ENCODE assay signal across 24 cellular contexts in the genomic region with DNA sequence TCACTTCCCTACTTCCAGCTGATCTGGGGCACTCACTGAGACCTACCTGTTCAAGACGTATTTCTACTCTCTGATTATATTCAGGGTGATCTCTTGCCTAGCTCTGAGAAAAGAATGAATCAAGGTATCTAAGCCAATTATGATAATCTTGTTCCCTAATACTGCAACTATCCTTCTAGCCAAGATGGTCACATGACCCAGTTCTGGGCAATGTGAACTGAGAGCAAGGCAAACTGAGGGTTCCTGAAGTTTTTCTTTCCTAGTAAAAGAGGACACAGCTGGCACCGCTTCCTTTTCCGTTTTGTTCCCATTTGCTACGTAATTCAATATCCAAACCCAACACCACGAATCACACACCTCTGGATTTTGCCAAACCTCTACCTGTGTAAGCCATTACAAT. TPM values are rescaled to one million over a fixed set of nuclear protein-coding genes. Genes with fewer than 3 reads are reported as not detected.
DNase-seq lines count a peak whose midpoint lies in the region; ATAC-seq, FAIRE-seq and TF ChIP-seq lines count a peak whose summit lies in the region.
"Had no signal": no experiment of that assay in that cellular context is flagged by ENCODE, and none has a peak within 500 bp of the region (broad histone marks: within the 10 kb centered on the region; RNA-seq: fewer than 3 reads in every experiment).

No MANE protein-coding gene starts in this region.

- ATAC-seq in K562, result no peak
- peak; percentile 47 for ATAC-seq in left lobe of liver
- ATAC-seq in activated CD8-positive, alpha-beta memory T cell treated with anti-CD3 and anti-CD28 coated beads, Interleukin-2, amount 10 ng/mL, durations not matched to agents 7 days and 5 days, result no peak
- ATAC-seq: CD8-positive, alpha-beta T cell; Panc1 had no signal

- no peak overlapping the region for H3K4me2 ChIP-seq in K562 (ENCODE audit: insufficient read depth, low read length)
- H3K4me2 ChIP-seq: BLaER1 treated with 17β-estradiol and CSF1 and Interleukin-3, amounts not matched to agents 10 nM and 100 nM had no signal

- no peaks in the 10 kb centered on the region for H4K20me1 ChIP-seq in K562 (replicated peaks; ENCODE audit: control insufficient read depth, insufficient read depth, low read length)
- H4K20me1 ChIP-seq: BLaER1 treated with 17β-estradiol and CSF1 and Interleukin-3, amounts not matched to agents 10 nM and 100 nM had no signal

- in situ Hi-C loops in K562 (cut with MboI), result no loop called here

- no peak overlapping the region for H2AFZ ChIP-seq in K562 (ENCODE audit: low read depth, low read length)
- H2AFZ ChIP-seq: GM23248 had no signal

- peaks cover 3% of the 10 kb centered on the region for H3K9me3 Mint-ChIP-seq in activated CD8-positive, alpha-beta memory T cell treated with anti-CD3 and anti-CD28 coated beads, Interleukin-2, amount 10 ng/mL, durations not matched to agents 7 days and 5 days (ENCODE audit: low read depth)
- H3K9me3 Mint-ChIP-seq in activated CD4-positive, alpha-beta memory T cell treated with anti-CD3 and anti-CD28 coated beads for 36 hours, result peaks cover 5% of the 10 kb centered on the region
- peaks cover 0 to 11% (median 5%) of the 10 kb centered on the region in 8 donors for H3K9me3 Mint-ChIP-seq in CD4-positive, alpha-beta memory T cell

- no peaks in the 10 kb centered on the region for H3K9me1 ChIP-seq in K562 (ENCODE audit: control insufficient read depth, insufficient read depth, low read length)

- no peak for FAIRE-seq in K562 (lab: Jason Lieb, UNC)
- FAIRE-seq: GM18507 had no signal

- no peak overlapping the region for H3K27ac Mint-ChIP-seq in activated CD8-positive, alpha-beta memory T cell treated with anti-CD3 and anti-CD28 coated beads, Interleukin-2, amount 10 ng/mL, durations not matched to agents 7 days and 5 days
- H3K27ac Mint-ChIP-seq in activated CD4-positive, alpha-beta memory T cell treated with anti-CD3 and anti-CD28 coated beads for 36 hours, result no peak overlapping the region
- H3K27ac Mint-ChIP-seq in CD4-positive, alpha-beta memory T cell, result no peak overlapping the region
- H3K27ac Mint-ChIP-seq: CD8-positive, alpha-beta T cell; H9; HFFc6 had no signal

- DNase-seq in K562 (ENCODE audit: extremely low read depth in 1 of 4, low spot score in 3 of 4) (no peak), left lobe of liver (ENCODE audit: low spot score) (no peak), putamen (ENCODE audit: low spot score) (peak; percentile 52), SJCRH30 (no peak)
- no peak for DNase-seq in activated CD8-positive, alpha-beta memory T cell treated with anti-CD3 and anti-CD28 coated beads, Interleukin-2, amount 10 ng/mL, durations not matched to agents 7 days and 5 days
- DNase-seq in activated CD4-positive, alpha-beta memory T cell treated with anti-CD3 and anti-CD28 coated beads for 36 hours, result no peak
- no peak for DNase-seq in CD4-positive, alpha-beta memory T cell
- DNase-seq: CD8-positive, alpha-beta T cell; GDM1; GM23248; H9; HFFc6; KBM-7; MM.1S; NCI-H1092; NCI-H1436; NCI-H187 treated with DMSO at 0.1 percent for 48 hours; NCI-H2107; NCI-H446 treated with DMSO at 0.1 percent for 48 hours; NCI-H69 had no signal

- no peaks in the 10 kb centered on the region for H3K79me2 ChIP-seq in K562 (ENCODE audit: control insufficient read depth, insufficient read depth, low read length)

- peaks cover 18% of the 10 kb centered on the region for H3K27me3 Mint-ChIP-seq in activated CD8-positive, alpha-beta memory T cell treated with anti-CD3 and anti-CD28 coated beads, Interleukin-2, amount 10 ng/mL, durations not matched to agents 7 days and 5 days
- peaks cover 5% of the 10 kb centered on the region for H3K27me3 Mint-ChIP-seq in activated CD4-positive, alpha-beta memory T cell treated with anti-CD3 and anti-CD28 coated beads for 36 hours
- peaks cover 1 to 2% of the 10 kb centered on the region in 2 donors for H3K27me3 Mint-ChIP-seq in CD4-positive, alpha-beta memory T cell

- CTCF ChIA-PET in K562 (lab: Yijun Ruan, JAX; ENCODE audit: low intra/inter-chr PET ratio), result no interaction called here
- CTCF ChIA-PET in activated CD8-positive, alpha-beta memory T cell treated with anti-CD3 and anti-CD28 coated beads, Interleukin-2, amount 10 ng/mL, durations not matched to agents 7 days and 5 days (lab: Charles Lee), result no interaction called here
- CTCF ChIA-PET in activated CD4-positive, alpha-beta memory T cell treated with anti-CD3 and anti-CD28 coated beads for 36 hours (lab: Charles Lee), result no interaction called here
- CTCF ChIA-PET in CD4-positive, alpha-beta memory T cell (lab: Charles Lee; ENCODE audit: partially characterized antibody), result interaction anchor here (1.1 kb wide), 1 partner anchor 283 kb away, joined by 5 read pairs; no protein-coding TSS in a partner anchor

- H3K36me3 ChIP-seq in K562 (ENCODE audit: control insufficient read depth, insufficient read depth, low read length) (no peaks in the 10 kb centered on the region), SJCRH30 (no peaks in the 10 kb centered on the region)
- no peaks in the 10 kb centered on the region for H3K36me3 ChIP-seq in CD4-positive, alpha-beta memory T cell (ENCODE audit: insufficient read depth, low read length)
- H3K36me3 ChIP-seq: BLaER1 treated with 17β-estradiol and CSF1 and Interleukin-3, amounts not matched to agents 10 nM and 100 nM; SJSA1 had no signal

- H3K4me3 Mint-ChIP-seq in activated CD8-positive, alpha-beta memory T cell treated with anti-CD3 and anti-CD28 coated beads, Interleukin-2, amount 10 ng/mL, durations not matched to agents 7 days and 5 days, result no peak overlapping the region
- no peak overlapping the region for H3K4me3 Mint-ChIP-seq in activated CD4-positive, alpha-beta memory T cell treated with anti-CD3 and anti-CD28 coated beads for 36 hours
- no peak overlapping the region for H3K4me3 Mint-ChIP-seq in CD4-positive, alpha-beta memory T cell
- H3K4me3 Mint-ChIP-seq: CD8-positive, alpha-beta T cell; H9; HFFc6 had no signal

- TF ChIP-seq EP300 in K562 (IDR thresholded peaks at IDR 0.05; ENCODE audit: low read length), result no peak

- intact Hi-C loops in K562 (cut with micrococcal nuclease), result no loop called here
- intact Hi-C loops in activated CD4-positive, alpha-beta memory T cell treated with anti-CD3 and anti-CD28 coated beads for 36 hours (cut with micrococcal nuclease), result loop anchor here (10.0 kb wide), 2 partner anchors 285 to 1985 kb away; a partner anchor contains a TSS
- intact Hi-C loops in CD4-positive, alpha-beta memory T cell (cut with micrococcal nuclease), result no loop called here

- H3K9me3 ChIP-seq in K562 (replicated peaks; ENCODE audit: control insufficient read depth, insufficient read depth, low read depth, low read length) (no peaks in the 10 kb centered on the region; the same call in 1 of the 2 replicates), SJCRH30 (replicated peaks) (no peaks in the 10 kb centered on the region)
- no peaks in the 10 kb centered on the region for H3K9me3 ChIP-seq in CD4-positive, alpha-beta memory T cell (ENCODE audit: control insufficient read depth in 1 of 2, low read length in 2 of 2)

- BruUV-seq in K562 (replicated peaks; lab: Mats Ljungman, UMichigan), result no TSS peak

- H3K4me1 Mint-ChIP-seq in activated CD8-positive, alpha-beta memory T cell treated with anti-CD3 and anti-CD28 coated beads, Interleukin-2, amount 10 ng/mL, durations not matched to agents 7 days and 5 days, result peaks cover 11% of the 10 kb centered on the region
- peaks cover 10% of the 10 kb centered on the region for H3K4me1 Mint-ChIP-seq in activated CD4-positive, alpha-beta memory T cell treated with anti-CD3 and anti-CD28 coated beads for 36 hours (ENCODE audit: low read depth)
- peaks cover 3 to 14% (median 7%) of the 10 kb centered on the region in 4 donors for H3K4me1 Mint-ChIP-seq in CD4-positive, alpha-beta memory T cell

- no peak overlapping the region for H3K9ac ChIP-seq in K562 (ENCODE audit: insufficient read depth in 1 of 2, low read depth in 2 of 2, low read length in 2 of 2)
- H3K9ac ChIP-seq: BLaER1 treated with 17β-estradiol and CSF1 and Interleukin-3, amounts not matched to agents 10 nM and 100 nM; GM23248 had no signal

- TF ChIP-seq CTCF in K562 (IDR thresholded peaks at IDR 0.05 in 2 of 3, conservative IDR thresholded peaks at IDR 0.05 in 1 of 3; ENCODE audit: insufficient read depth in 2 of 3, low read depth in 1 of 3, low read length in 3 of 3), result no peak

- H3K4me1 ChIP-seq in K562 (replicated peaks in 1 of 2; ENCODE audit: control insufficient read depth in 2 of 2, insufficient read depth in 2 of 2, low read length in 2 of 2) (0 out of 5 replicates have a peak, but pooled peaks cover 0 to 2% of the 10 kb centered on the region in 2 experiments), SJCRH30 (no peaks in the 10 kb centered on the region)
- H3K4me1 ChIP-seq in CD4-positive, alpha-beta memory T cell (ENCODE audit: insufficient read depth, low read length), result peaks cover 2% of the 10 kb centered on the region

- H3K27me3 ChIP-seq in K562 (ENCODE audit: control insufficient read depth in 2 of 2, insufficient read depth in 2 of 2, low read length in 2 of 2), result no peaks in the 10 kb centered on the region
- H3K27me3 ChIP-seq in SJCRH30, result 0 out of 2 replicates have a peak, but pooled peaks cover 7% of the 10 kb centered on the region
- no peaks in the 10 kb centered on the region for H3K27me3 ChIP-seq in CD4-positive, alpha-beta memory T cell (ENCODE audit: insufficient read depth, low read length)
- H3K27me3 ChIP-seq: BLaER1 treated with 17β-estradiol and CSF1 and Interleukin-3, amounts not matched to agents 10 nM and 100 nM; SJSA1 had no signal

- no peak for TF ChIP-seq POLR2A in K562 (conservative IDR thresholded peaks at IDR 0.05)

- H3K36me3 Mint-ChIP-seq in activated CD8-positive, alpha-beta memory T cell treated with anti-CD3 and anti-CD28 coated beads, Interleukin-2, amount 10 ng/mL, durations not matched to agents 7 days and 5 days, result peaks cover 8% of the 10 kb centered on the region
- H3K36me3 Mint-ChIP-seq in activated CD4-positive, alpha-beta memory T cell treated with anti-CD3 and anti-CD28 coated beads for 36 hours, result no peaks in the 10 kb centered on the region
- H3K36me3 Mint-ChIP-seq in CD4-positive, alpha-beta memory T cell, result peaks cover 0 to 4% of the 10 kb centered on the region in 2 donors
- H3K36me3 Mint-ChIP-seq: CD8-positive, alpha-beta T cell had no signal

- 0% methylated on average over 2 of the region's 5 CpGs for WGBS in K562 (ENCODE audit: insufficient coverage, low coverage, missing lambda C conversion rate)

- POLR2A ChIA-PET in K562 (lab: Yijun Ruan, JAX), result no interaction called here
- POLR2A ChIA-PET in activated CD4-positive, alpha-beta memory T cell treated with anti-CD3 and anti-CD28 coated beads for 36 hours (lab: Charles Lee), result no interaction called here
- POLR2A ChIA-PET in CD4-positive, alpha-beta memory T cell (lab: Charles Lee; ENCODE audit: partially characterized antibody), result no interaction called here

- H3K27ac ChIP-seq in K562 (ENCODE audit: extremely low read depth, low read depth, low read length) (no peak overlapping the region), SJCRH30 (no peak overlapping the region)
- H3K27ac ChIP-seq in CD4-positive, alpha-beta memory T cell (ENCODE audit: low read depth, low read length), result no peak overlapping the region
- H3K27ac ChIP-seq: BLaER1 treated with 17β-estradiol and CSF1 and Interleukin-3, amounts not matched to agents 10 nM and 100 nM; GM23248; SJSA1 had no signal

- TF ChIP-seq RAD21 in K562 (CRISPR knock-in tag; conservative IDR thresholded peaks at IDR 0.05 in 1 of 2, IDR thresholded peaks at IDR 0.05 in 1 of 2), result no peak

- H3K4me3 ChIP-seq in K562 (no peak overlapping the region), SJCRH30 (no peak overlapping the region)
- H3K4me3 ChIP-seq in CD4-positive, alpha-beta memory T cell (ENCODE audit: low read length in 2 of 2), result no peak overlapping the region
- H3K4me3 ChIP-seq: BLaER1 treated with 17β-estradiol and CSF1 and Interleukin-3, amounts not matched to agents 10 nM and 100 nM; GM23248; SJSA1 had no signal

RNA-seq across cellular contexts. Expression of a gene that starts 5.9 kb away (rescaled TPM):
- total RNA-seq in K562 (2011; cell fraction: chromatin; rRNA removed; ENCODE audit: low replicate concordance), result 6.7 and 13.0 TPM in 2 replicates
- total RNA-seq in K562 (2011; cell fraction: nucleolus; rRNA removed), result 4.3 and 4.5 TPM in 2 replicates
- total RNA-seq in K562 (2011; cell fraction: nucleoplasm; rRNA removed), result 7.0 and 10.5 TPM in 2 replicates
- total RNA-seq in K562 (2014; rRNA removed) (3.9 and 4.3 TPM in 2 replicates), K562 (2014; rRNA removed; fragmentation: Illumina TruSeq; extraction: Trizol) (7.4 and 8.1 TPM in 2 replicates), K562 (2015; rRNA removed; fragmentation: Illumina TruSeq; extraction: Trizol) (7.0 and 7.5 TPM in 2 replicates), K562 (2021) (7.2 and 8.0 TPM in 2 replicates), left lobe of liver (276 TPM)
- polyA plus RNA-seq in K562 (2011; rRNA removed) (5.3 and 7.1 TPM in 2 replicates), K562 (2014; fragmentation: Illumina TruSeq; extraction: Trizol) (4.8 and 5.5 TPM in 2 replicates), K562 (2014; fragmentation: Nextera tagmentation; extraction: Ambion mirVana) (1 to 10 TPM; 3.5 to 4.6 TPM), K562 (2014; rRNA removed) (3.9 and 4.0 TPM in 2 replicates)
- 1.9 and 2.6 TPM in 2 replicates for polyA plus RNA-seq in K562 (2011; cell fraction: cytosol; rRNA removed)
- 6.6 and 8.9 TPM in 2 replicates for polyA plus RNA-seq in K562 (2011; cell fraction: nucleus; rRNA removed)
- polyA plus RNA-seq in K562 (2012), result 2.0 and 3.4 TPM in 2 replicates
- 11.2 and 11.7 TPM in 2 replicates for polyA minus RNA-seq in K562 (2011; rRNA and poly(A)+ RNA removed)
- polyA minus RNA-seq in K562 (2011; cell fraction: cytosol; rRNA and poly(A)+ RNA removed), result 2.7 and 3.8 TPM in 2 replicates
- polyA minus RNA-seq in K562 (2011; cell fraction: nucleus; rRNA and poly(A)+ RNA removed), result 6.1 and 10.1 TPM in 2 replicates
- 1 to 10 TPM; 5.1 to 9.8 TPM for total RNA-seq in activated CD8-positive, alpha-beta memory T cell treated with anti-CD3 and anti-CD28 coated beads, Interleukin-2, amount 10 ng/mL, durations not matched to agents 7 days and 5 days
- 1 to 10 TPM; 3.3 to 4.7 TPM for total RNA-seq in activated CD4-positive, alpha-beta memory T cell treated with anti-CD3 and anti-CD28 coated beads for 36 hours
- 22.7 and 23.7 TPM in 2 replicates for total RNA-seq in SJCRH30 (2014; rRNA removed; shearing (Covaris generic))
- total RNA-seq in CD4-positive, alpha-beta memory T cell, result 1 to 10 TPM; 6.3 to 8.8 TPM
- polyA plus RNA-seq in CD4-positive, alpha-beta memory T cell, result 1 to 10 TPM; 1.9 to 2.2 TPM

Comparison
In these comparisons a context has a peak if more than half of its experiments do, and no peak if none do; other contexts are left out.
1. RNA of a gene that starts 5.9 kb away (total RNA-seq): 276 TPM in left lobe of liver (single experiment); 22.7 to 23.7 TPM in SJCRH30, 5.1 to 9.8 TPM in activated CD8-positive, alpha-beta memory T cell treated with anti-CD3 and anti-CD28 coated beads, Interleukin-2, amount 10 ng/mL, durations not matched to agents 7 days and 5 days, 6.3 to 8.8 TPM in CD4-positive, alpha-beta memory T cell, 3.9 to 13.0 TPM in K562 and 3.3 to 4.7 TPM in activated CD4-positive, alpha-beta memory T cell treated with anti-CD3 and anti-CD28 coated beads for 36 hours; every median in the first group is over 10 times any median in the second.